ENCODE assay signal across 30 cellular contexts in genomic region chr6:165817148-165817547, GRCh38.
"Had no signal": no experiment of that assay in that cellular context is flagged by ENCODE, and none has a peak within 500 bp of the region (broad histone marks: within the 10 kb centered on the region; RNA-seq: fewer than 3 reads in every experiment).

No MANE protein-coding gene starts in this region.

- H3K27ac Mint-ChIP-seq: activated CD4-positive, alpha-beta memory T cell treated with anti-CD3 and anti-CD28 coated beads for 36 hours; activated CD4-positive, alpha-beta T cell treated with anti-CD3 and anti-CD28 coated beads for 36 hours; activated CD4-positive, alpha-beta T cell treated with anti-CD3 and anti-CD28 coated beads, Interleukin-2, amount 10 ng/mL, durations not matched to agents 24 days and 14 days; activated CD8-positive, alpha-beta memory T cell treated with anti-CD3 and anti-CD28 coated beads, Interleukin-2, amount 10 ng/mL, durations not matched to agents 7 days and 5 days; activated CD8-positive, alpha-beta T cell treated with anti-CD3 and anti-CD28 coated beads, Interleukin-2, amount 10 ng/mL, durations not matched to agents 7 days and 5 days; activated naive CD4-positive, alpha-beta T cell treated with anti-CD3 and anti-CD28 coated beads for 36 hours; activated naive CD4-positive, alpha-beta T cell treated with anti-CD3 and anti-CD28 coated beads, Interleukin-2, amount 50 U/mL, for 24 hours; activated naive CD8-positive, alpha-beta T cell treated with anti-CD3 and anti-CD28 coated beads for 36 hours; activated naive CD8-positive, alpha-beta T cell treated with anti-CD3 and anti-CD28 coated beads, Interleukin-2, amount 50 U/mL, for 24 hours; activated T-helper 1 cell treated with anti-CD3 and anti-CD28 coated beads, Interleukin-12 subunit alpha, Interleukin-12 subunit beta, Interleukin-2, Interleukin-4 antibody, amounts not matched to agents 30 ng/mL and 10 ng/mL and 1 ng/mL, durations not matched to agents 14 hours and 24 hours and 36 hours; activated T-helper 2 cell treated with anti-CD3 and anti-CD28 coated beads, Interferon-gamma antibody, Interleukin-2, Interleukin-4, amounts not matched to agents 10 μg/mL and 5 μg/mL and 100 μg/mL, durations not matched to agents 14 hours and 24 hours and 36 hours; effector memory CD8-positive, alpha-beta T cell had no signal

- H3K4me3 Mint-ChIP-seq: activated CD4-positive, alpha-beta memory T cell treated with anti-CD3 and anti-CD28 coated beads for 36 hours; activated CD4-positive, alpha-beta T cell treated with anti-CD3 and anti-CD28 coated beads for 36 hours; activated CD4-positive, alpha-beta T cell treated with anti-CD3 and anti-CD28 coated beads, Interleukin-2, amount 10 ng/mL, durations not matched to agents 24 days and 14 days; activated CD8-positive, alpha-beta memory T cell treated with anti-CD3 and anti-CD28 coated beads, Interleukin-2, amount 10 ng/mL, durations not matched to agents 7 days and 5 days; activated CD8-positive, alpha-beta T cell treated with anti-CD3 and anti-CD28 coated beads, Interleukin-2, amount 10 ng/mL, durations not matched to agents 7 days and 5 days; activated naive CD4-positive, alpha-beta T cell treated with anti-CD3 and anti-CD28 coated beads for 36 hours; activated naive CD4-positive, alpha-beta T cell treated with anti-CD3 and anti-CD28 coated beads, Interleukin-2, amount 50 U/mL, for 24 hours; activated naive CD8-positive, alpha-beta T cell treated with anti-CD3 and anti-CD28 coated beads for 36 hours; activated naive CD8-positive, alpha-beta T cell treated with anti-CD3 and anti-CD28 coated beads, Interleukin-2, amount 50 U/mL, for 24 hours; activated T-helper 1 cell treated with anti-CD3 and anti-CD28 coated beads, Interleukin-12 subunit alpha, Interleukin-12 subunit beta, Interleukin-2, Interleukin-4 antibody, amounts not matched to agents 30 ng/mL and 10 ng/mL and 1 ng/mL, durations not matched to agents 14 hours and 24 hours and 36 hours; effector memory CD8-positive, alpha-beta T cell had no signal

- H3K36me3 ChIP-seq: adrenal gland, esophagus squamous epithelium had no signal

- H3K9me3 ChIP-seq: adrenal gland, body of pancreas, esophagus squamous epithelium had no signal

- DNase-seq: activated CD4-positive, alpha-beta memory T cell treated with anti-CD3 and anti-CD28 coated beads for 36 hours; activated CD4-positive, alpha-beta T cell treated with anti-CD3 and anti-CD28 coated beads for 36 hours; activated CD4-positive, alpha-beta T cell treated with anti-CD3 and anti-CD28 coated beads, Interleukin-2, amount 10 ng/mL, durations not matched to agents 24 days and 14 days; activated CD4-positive, CD25-positive, alpha-beta regulatory T cell; activated CD4-positive, CD25-positive, alpha-beta regulatory T cell treated with anti-CD3 and anti-CD28 coated beads, Interleukin-2, amount 50 U/mL, for 72 hours; activated CD8-positive, alpha-beta memory T cell treated with anti-CD3 and anti-CD28 coated beads, Interleukin-2, amount 10 ng/mL, durations not matched to agents 7 days and 5 days; activated CD8-positive, alpha-beta memory T cell treated with anti-CD3 and anti-CD28 coated beads, Interleukin-2, amount 50 U/mL, for 4 hours; activated CD8-positive, alpha-beta T cell treated with anti-CD3 and anti-CD28 coated beads, Interleukin-2, amount 10 ng/mL, durations not matched to agents 7 days and 5 days; activated effector memory CD4-positive, alpha-beta T cell treated with anti-CD3 and anti-CD28 coated beads, Interleukin-2, amount 50 U/mL, for 16 hours; activated naive CD4-positive, alpha-beta T cell treated with anti-CD3 and anti-CD28 coated beads for 36 hours; activated naive CD8-positive, alpha-beta T cell treated with anti-CD3 and anti-CD28 coated beads for 36 hours; activated naive CD8-positive, alpha-beta T cell treated with anti-CD3 and anti-CD28 coated beads, Interleukin-2, amount 50 U/mL, for 24 hours; activated T-cell treated with anti-CD3 and anti-CD28 coated beads, Interleukin-2, amount 50 U/mL, for 1 hour; activated T-cell treated with anti-CD3 and anti-CD28 coated beads, Interleukin-2, amount 50 U/mL, for 48 hours; adrenal gland; amygdala; aorta; body of pancreas; caudate nucleus; cortex of kidney; dermis blood vessel endothelial cell; effector CD4-positive, alpha-beta T cell; effector memory CD8-positive, alpha-beta T cell; esophagus squamous epithelium; foreskin melanocyte; T-helper 2 cell had no signal

- H3K9me3 Mint-ChIP-seq: activated CD4-positive, alpha-beta memory T cell treated with anti-CD3 and anti-CD28 coated beads for 36 hours; activated CD4-positive, alpha-beta T cell treated with anti-CD3 and anti-CD28 coated beads, Interleukin-2, amount 10 ng/mL, durations not matched to agents 24 days and 14 days; activated naive CD4-positive, alpha-beta T cell treated with anti-CD3 and anti-CD28 coated beads for 36 hours; activated naive CD4-positive, alpha-beta T cell treated with anti-CD3 and anti-CD28 coated beads, Interleukin-2, amount 50 U/mL, for 24 hours; activated naive CD8-positive, alpha-beta T cell treated with anti-CD3 and anti-CD28 coated beads for 36 hours; activated naive CD8-positive, alpha-beta T cell treated with anti-CD3 and anti-CD28 coated beads, Interleukin-2, amount 50 U/mL, for 24 hours; activated T-helper 1 cell treated with anti-CD3 and anti-CD28 coated beads, Interleukin-12 subunit alpha, Interleukin-12 subunit beta, Interleukin-2, Interleukin-4 antibody, amounts not matched to agents 30 ng/mL and 10 ng/mL and 1 ng/mL, durations not matched to agents 14 hours and 24 hours and 36 hours; activated T-helper 2 cell treated with anti-CD3 and anti-CD28 coated beads, Interferon-gamma antibody, Interleukin-2, Interleukin-4, amounts not matched to agents 10 μg/mL and 5 μg/mL and 100 μg/mL, durations not matched to agents 14 hours and 24 hours and 36 hours; effector memory CD8-positive, alpha-beta T cell had no signal

- H3K27ac ChIP-seq: adrenal gland, body of pancreas, epithelial cell of prostate, esophagus squamous epithelium had no signal

- H3K36me3 Mint-ChIP-seq: activated CD4-positive, alpha-beta memory T cell treated with anti-CD3 and anti-CD28 coated beads for 36 hours; activated CD8-positive, alpha-beta memory T cell treated with anti-CD3 and anti-CD28 coated beads, Interleukin-2, amount 10 ng/mL, durations not matched to agents 7 days and 5 days; activated naive CD4-positive, alpha-beta T cell treated with anti-CD3 and anti-CD28 coated beads, Interleukin-2, amount 50 U/mL, for 24 hours; activated naive CD8-positive, alpha-beta T cell treated with anti-CD3 and anti-CD28 coated beads for 36 hours had no signal

- H3K4me1 Mint-ChIP-seq: activated CD4-positive, alpha-beta T cell treated with anti-CD3 and anti-CD28 coated beads for 36 hours; activated CD4-positive, alpha-beta T cell treated with anti-CD3 and anti-CD28 coated beads, Interleukin-2, amount 10 ng/mL, durations not matched to agents 24 days and 14 days; activated CD8-positive, alpha-beta memory T cell treated with anti-CD3 and anti-CD28 coated beads, Interleukin-2, amount 10 ng/mL, durations not matched to agents 7 days and 5 days; activated naive CD4-positive, alpha-beta T cell treated with anti-CD3 and anti-CD28 coated beads, Interleukin-2, amount 50 U/mL, for 24 hours; activated naive CD8-positive, alpha-beta T cell treated with anti-CD3 and anti-CD28 coated beads for 36 hours; activated naive CD8-positive, alpha-beta T cell treated with anti-CD3 and anti-CD28 coated beads, Interleukin-2, amount 50 U/mL, for 24 hours had no signal

- ATAC-seq: activated CD4-positive, alpha-beta T cell treated with anti-CD3 and anti-CD28 coated beads for 36 hours; activated CD8-positive, alpha-beta memory T cell treated with anti-CD3 and anti-CD28 coated beads, Interleukin-2, amount 10 ng/mL, durations not matched to agents 7 days and 5 days; activated CD8-positive, alpha-beta T cell treated with anti-CD3 and anti-CD28 coated beads, Interleukin-2, amount 10 ng/mL, durations not matched to agents 7 days and 5 days; activated naive CD8-positive, alpha-beta T cell treated with anti-CD3 and anti-CD28 coated beads, Interleukin-2, amount 50 U/mL, for 24 hours; body of pancreas; effector memory CD8-positive, alpha-beta T cell had no signal

- H3K4me3 ChIP-seq: adrenal gland, body of pancreas, esophagus squamous epithelium had no signal

- H3K4me1 ChIP-seq: adrenal gland, esophagus squamous epithelium had no signal

- H3K27me3 ChIP-seq: adrenal gland had no signal
